Comparison of ENCODE assay signal across 16 cellular contexts in genomic region chr5:159552751-159553150, GRCh38.
DNase-seq lines count a peak whose midpoint lies in the region; ATAC-seq and TF ChIP-seq lines count a peak whose summit lies in the region.
"Had no signal": no experiment of that assay in that cellular context is flagged by ENCODE, and none has a peak within 500 bp of the region (broad histone marks: within the 10 kb centered on the region; RNA-seq: fewer than 3 reads in every experiment).

No MANE protein-coding gene starts in this region.

- H3K9me2 ChIP-seq in PC-3 (replicated peaks; ENCODE audit: low read length) (no peaks in the 10 kb centered on the region), neural cell (ENCODE audit: insufficient read depth, low read length) (no peaks in the 10 kb centered on the region)

- CTCF ChIA-PET in PC-3 (lab: Charles Lee) = no interaction called here

- TF ChIP-seq CTCF in PC-3 (conservative IDR thresholded peaks at IDR 0.05; ENCODE audit: low read depth, low read length) (no peak), neural cell (IDR thresholded peaks at IDR 0.05; ENCODE audit: poor library complexity, severe bottlenecking) (no peak)

- TF ChIP-seq EP300 in neural cell (conservative IDR thresholded peaks at IDR 0.05; ENCODE audit: poor library complexity, severe bottlenecking) = no peak

- DNase-seq in AG20443 (ENCODE audit: low spot score) (peak; percentile 66), PC-3 (peak; percentile 48), dedifferentiated amniotic fluid mesenchymal stem cell (ENCODE audit: extremely low spot score) (peak; percentile 31), D341Med (ENCODE audit: low spot score) (no peak)
- DNase-seq: activated CD8-positive, alpha-beta memory T cell treated with anti-CD3 and anti-CD28 coated beads, Interleukin-2, amount 50 U/mL, for 4 hours; DMS 273 treated with DMSO at 0.1 percent for 48 hours; foreskin melanocyte; mesendoderm; NCI-H1092; NCI-H345; occipital lobe had no signal

- H3K9me3 ChIP-seq in PC-3 (ENCODE audit: low read length) (no peaks in the 10 kb centered on the region), neural cell (ENCODE audit: low read length) (no peaks in the 10 kb centered on the region)
- H3K9me3 ChIP-seq: suprapubic skin had no signal

- H3K9ac ChIP-seq in PC-3 (ENCODE audit: low read length) (no peak overlapping the region), neural cell (ENCODE audit: low read length) (no peak overlapping the region)

- intact Hi-C loops in PC-3 (cut with micrococcal nuclease) = no loop called here

- H3K27me3 ChIP-seq in PC-3 (ENCODE audit: low read length) = no peaks in the 10 kb centered on the region
- H3K27me3 ChIP-seq in neural cell (ENCODE audit: insufficient read depth, low read depth, low read length) = no peaks in the 10 kb centered on the region
- H3K27me3 ChIP-seq: suprapubic skin had no signal

- BruUV-seq in PC-3 (replicated peaks; lab: Mats Ljungman, UMichigan) = no TSS peak

- no peak overlapping the region for H3K4me3 ChIP-seq in PC-3 (ENCODE audit: low read length)
- no peak overlapping the region for H3K4me3 ChIP-seq in neural cell (ENCODE audit: low read length)
- H3K4me3 ChIP-seq: suprapubic skin had no signal

- H3K27ac ChIP-seq in PC-3 (ENCODE audit: low read length) (no peak overlapping the region), neural cell (ENCODE audit: low read length) (peak overlapping the region; percentile 94)
- H3K27ac ChIP-seq: suprapubic skin had no signal

- no peak overlapping the region for H3K4me2 ChIP-seq in PC-3 (ENCODE audit: low read length)
- H3K4me2 ChIP-seq in neural cell (ENCODE audit: low read length) = no peak overlapping the region

- POLR2A ChIA-PET in PC-3 (lab: Charles Lee; ENCODE audit: unreplicated experiment) = interaction anchor here (0.6 to 0.8 kb wide), 2 partner anchors 115 to 869 kb away, joined by 4 read pairs; partner anchors contain the start of gene PTTG1

- H3K79me2 ChIP-seq in PC-3 (ENCODE audit: low read length) (no peaks in the 10 kb centered on the region), neural cell (replicated peaks; ENCODE audit: insufficient read depth, low read length) (no peaks in the 10 kb centered on the region)

- H4K20me1 ChIP-seq in PC-3 (ENCODE audit: low read length) = no peaks in the 10 kb centered on the region
- H4K20me1 ChIP-seq in neural cell (ENCODE audit: insufficient read depth) = no peaks in the 10 kb centered on the region

- no peak overlapping the region for H2AFZ ChIP-seq in PC-3 (ENCODE audit: low read length)
- H2AFZ ChIP-seq in neural cell (ENCODE audit: low read depth, low read length) = no peak overlapping the region

- peak; percentile 77 for ATAC-seq in PC-3
- no peak for ATAC-seq in GM21723 (IDR thresholded peaks at IDR 0.05; ENCODE audit: unreplicated experiment)
- ATAC-seq in HG03432 (IDR thresholded peaks at IDR 0.05; ENCODE audit: unreplicated experiment) = no peak
- no peak for ATAC-seq in HG02763 (IDR thresholded peaks at IDR 0.05; ENCODE audit: unreplicated experiment)

- H3F3A ChIP-seq in PC-3 (ENCODE audit: low read length, unreplicated experiment) (no peaks in the 10 kb centered on the region), neural cell (ENCODE audit: insufficient read depth, low read length, poor library complexity, severe bottlenecking) (peaks cover 3% of the 10 kb centered on the region)

- TF ChIP-seq RAD21 in neural cell (conservative IDR thresholded peaks at IDR 0.05) = no peak

- no peaks in the 10 kb centered on the region for H3K4me1 ChIP-seq in PC-3 (ENCODE audit: insufficient read depth, low read length)
- H3K4me1 ChIP-seq: suprapubic skin had no signal

- H3K36me3 ChIP-seq in PC-3 (ENCODE audit: low read depth, low read length) (no peaks in the 10 kb centered on the region), neural cell (ENCODE audit: insufficient read depth, low read length) (no peaks in the 10 kb centered on the region)
- H3K36me3 ChIP-seq: suprapubic skin had no signal

TF ChIP-seq in neural cell, 6 proteins besides CTCF, POLR2A, EP300 and RAD21:
- TF ChIP-seq POLR2AphosphoS5 (IDR thresholded peaks at IDR 0.05) = no peak
- TF ChIP-seq EZH2 (IDR thresholded peaks at IDR 0.05; ENCODE audit: borderline replicate concordance, insufficient read depth, low read length, poor library complexity, severe bottlenecking) = no peak
- TF ChIP-seq, protein P1, sequence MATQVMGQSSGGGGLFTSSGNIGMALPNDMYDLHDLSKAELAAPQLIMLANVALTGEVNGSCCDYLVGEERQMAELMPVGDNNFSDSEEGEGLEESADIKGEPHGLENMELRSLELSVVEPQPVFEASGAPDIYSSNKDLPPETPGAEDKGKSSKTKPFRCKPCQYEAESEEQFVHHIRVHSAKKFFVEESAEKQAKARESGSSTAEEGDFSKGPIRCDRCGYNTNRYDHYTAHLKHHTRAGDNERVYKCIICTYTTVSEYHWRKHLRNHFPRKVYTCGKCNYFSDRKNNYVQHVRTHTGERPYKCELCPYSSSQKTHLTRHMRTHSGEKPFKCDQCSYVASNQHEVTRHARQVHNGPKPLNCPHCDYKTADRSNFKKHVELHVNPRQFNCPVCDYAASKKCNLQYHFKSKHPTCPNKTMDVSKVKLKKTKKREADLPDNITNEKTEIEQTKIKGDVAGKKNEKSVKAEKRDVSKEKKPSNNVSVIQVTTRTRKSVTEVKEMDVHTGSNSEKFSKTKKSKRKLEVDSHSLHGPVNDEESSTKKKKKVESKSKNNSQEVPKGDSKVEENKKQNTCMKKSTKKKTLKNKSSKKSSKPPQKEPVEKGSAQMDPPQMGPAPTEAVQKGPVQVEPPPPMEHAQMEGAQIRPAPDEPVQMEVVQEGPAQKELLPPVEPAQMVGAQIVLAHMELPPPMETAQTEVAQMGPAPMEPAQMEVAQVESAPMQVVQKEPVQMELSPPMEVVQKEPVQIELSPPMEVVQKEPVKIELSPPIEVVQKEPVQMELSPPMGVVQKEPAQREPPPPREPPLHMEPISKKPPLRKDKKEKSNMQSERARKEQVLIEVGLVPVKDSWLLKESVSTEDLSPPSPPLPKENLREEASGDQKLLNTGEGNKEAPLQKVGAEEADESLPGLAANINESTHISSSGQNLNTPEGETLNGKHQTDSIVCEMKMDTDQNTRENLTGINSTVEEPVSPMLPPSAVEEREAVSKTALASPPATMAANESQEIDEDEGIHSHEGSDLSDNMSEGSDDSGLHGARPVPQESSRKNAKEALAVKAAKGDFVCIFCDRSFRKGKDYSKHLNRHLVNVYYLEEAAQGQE (IDR thresholded peaks at IDR 0.05; ENCODE audit: borderline replicate concordance) = no peak
- no peak for TF ChIP-seq MXI1 (conservative IDR thresholded peaks at IDR 0.05; ENCODE audit: poor library complexity, severe bottlenecking)
- no peak for TF ChIP-seq SMC3 (conservative IDR thresholded peaks at IDR 0.05; ENCODE audit: poor library complexity)
- TF ChIP-seq TAF1 (IDR thresholded peaks at IDR 0.05; ENCODE audit: low read depth) = no peak
